17 cellular contexts compared by ENCODE assay signal in the genomic region with DNA sequence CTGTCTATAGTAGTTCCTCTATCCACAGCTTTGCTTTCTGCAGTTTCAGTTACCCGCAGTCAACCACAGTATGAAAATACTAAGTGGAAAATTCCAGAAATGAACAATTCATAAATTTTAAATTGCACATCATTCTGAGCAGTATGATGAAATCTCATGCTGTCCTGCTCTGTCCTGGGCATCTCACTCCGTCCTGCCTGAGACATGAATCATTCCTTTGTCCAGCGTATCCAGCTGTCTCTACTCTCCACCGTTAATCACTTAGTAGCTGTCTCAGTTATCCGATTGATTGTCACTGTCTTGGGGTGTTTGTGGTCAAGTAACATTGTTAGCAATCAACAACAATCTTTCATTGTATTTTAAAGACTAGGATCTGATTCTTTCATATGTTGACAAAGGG. TPM values are rescaled to one million over a fixed set of nuclear protein-coding genes. Genes with fewer than 3 reads are reported as not detected.
DNase-seq lines count a peak whose midpoint lies in the region; ATAC-seq, FAIRE-seq and TF ChIP-seq lines count a peak whose summit lies in the region.
"Had no signal": no experiment of that assay in that cellular context is flagged by ENCODE, and none has a peak within 500 bp of the region (broad histone marks: within the 10 kb centered on the region; RNA-seq: fewer than 3 reads in every experiment).

No MANE protein-coding gene starts in this region.

- no peaks in the 10 kb centered on the region for H3K36me3 Mint-ChIP-seq in activated naive CD4-positive, alpha-beta T cell treated with anti-CD3 and anti-CD28 coated beads, Interleukin-2, amount 10 ng/mL, durations not matched to agents 7 days and 5 days

- H3K4me3 Mint-ChIP-seq in activated naive CD4-positive, alpha-beta T cell treated with anti-CD3 and anti-CD28 coated beads, Interleukin-2, amount 10 ng/mL, durations not matched to agents 7 days and 5 days = no peak overlapping the region

- peak overlapping the region; percentile 62; the same call in 1 of the 2 replicates for H2BK12ac ChIP-seq in H1 (ENCODE audit: low read depth, low read length)

- no peak overlapping the region for H3K27ac Mint-ChIP-seq in activated naive CD4-positive, alpha-beta T cell treated with anti-CD3 and anti-CD28 coated beads, Interleukin-2, amount 10 ng/mL, durations not matched to agents 7 days and 5 days

- TF ChIP-seq RAD21 in H1 (IDR thresholded peaks at IDR 0.05 in 1 of 2, conservative IDR thresholded peaks at IDR 0.05 in 1 of 2; ENCODE audit: low read depth in 2 of 2, low read length in 2 of 2) = no peak

- ATAC-seq in HG03025 (IDR thresholded peaks at IDR 0.05; ENCODE audit: low FRiP score, unreplicated experiment) (no peak), GM21526 (IDR thresholded peaks at IDR 0.05; ENCODE audit: low FRiP score, unreplicated experiment) (no peak)
- ATAC-seq: pancreas had no signal

- no peaks in the 10 kb centered on the region for H3K27me3 ChIP-seq in H1 (replicated peaks in 1 of 4; ENCODE audit: control insufficient read depth in 3 of 4, extremely low read depth in 1 of 4, insufficient read depth in 3 of 4, low read length in 3 of 4)
- H3K27me3 ChIP-seq: hepatocyte, pancreas had no signal

- H3K27ac ChIP-seq in H1 (ENCODE audit: low read depth, low read length) = no peak overlapping the region
- H3K27ac ChIP-seq in mesodermal cell (ENCODE audit: low read depth, low read length, severe bottlenecking) = peak overlapping the region; percentile 73
- H3K27ac ChIP-seq: hepatocyte, pancreas had no signal

- no peaks in the 10 kb centered on the region for H4K20me1 ChIP-seq in H1 (replicated peaks in 1 of 2; ENCODE audit: control insufficient read depth in 1 of 2, insufficient read depth in 2 of 2, low read length in 2 of 2)

- POLR2A ChIA-PET in H1 (lab: Charles Lee; ENCODE audit: partially characterized antibody) = no interaction called here

- H3K4ac ChIP-seq in H1 (replicated peaks; ENCODE audit: insufficient read length, low read depth, low read length) = no peak overlapping the region

- H3K4me1 Mint-ChIP-seq in activated naive CD4-positive, alpha-beta T cell treated with anti-CD3 and anti-CD28 coated beads, Interleukin-2, amount 10 ng/mL, durations not matched to agents 7 days and 5 days = no peaks in the 10 kb centered on the region

- 0 out of 2 replicates have a peak overlapping the region, but pooled peaks have one; percentile 18 for H2AFZ ChIP-seq in H1 (ENCODE audit: low read length)
- H2AFZ ChIP-seq: hepatocyte had no signal

- H2BK120ac ChIP-seq in H1 (replicated peaks; ENCODE audit: low read depth, low read length) = peak overlapping the region; percentile 85

- H3K79me2 ChIP-seq in H1 (ENCODE audit: control insufficient read depth in 1 of 2, insufficient read depth in 2 of 2, low read length in 2 of 2) = no peaks in the 10 kb centered on the region
- H3K79me2 ChIP-seq: hepatocyte had no signal

- no peak overlapping the region for H4K91ac ChIP-seq in H1 (replicated peaks; ENCODE audit: insufficient read length, low read length)

- H3K18ac ChIP-seq in H1 (ENCODE audit: extremely low read depth, low read length) = no peak overlapping the region

- no peak overlapping the region for H2BK15ac ChIP-seq in H1 (ENCODE audit: low read length)

- no peaks in the 10 kb centered on the region for H3K9me3 Mint-ChIP-seq in activated naive CD4-positive, alpha-beta T cell treated with anti-CD3 and anti-CD28 coated beads, Interleukin-2, amount 10 ng/mL, durations not matched to agents 7 days and 5 days

- H3K56ac ChIP-seq in H1 (replicated peaks; ENCODE audit: insufficient read length, low read depth, low read length) = no peak overlapping the region

- H3K79me1 ChIP-seq in H1 (ENCODE audit: low read depth, low read length) = no peaks in the 10 kb centered on the region

- H3K9me3 ChIP-seq in H1 (ENCODE audit: insufficient read depth in 2 of 2, low read depth in 1 of 2, low read length in 1 of 2) (no peaks in the 10 kb centered on the region), mesodermal cell (ENCODE audit: control insufficient read depth, low read length) (no peaks in the 10 kb centered on the region)
- H3K9me3 ChIP-seq: pancreas had no signal

- no peak for FAIRE-seq in H1 (lab: Jason Lieb, UNC)
- FAIRE-seq: pancreas had no signal

- DNase-seq in AG10803 (ENCODE audit: low read depth) (peak; percentile 79), M059J (ENCODE audit: low read depth) (peak; percentile 60), H1 (ENCODE audit: low read depth in 1 of 2, low spot score in 2 of 2) (no peak)
- no peak for DNase-seq in activated naive CD4-positive, alpha-beta T cell (lab: John Stamatoyannopoulos, UW)
- no peak for DNase-seq in activated naive CD4-positive, alpha-beta T cell treated with anti-CD3 and anti-CD28 coated beads, Interleukin-2, amount 10 ng/mL, durations not matched to agents 7 days and 5 days
- DNase-seq: activated CD4-positive, alpha-beta T cell treated with anti-CD3 and anti-CD28 coated beads for 1 hour; activated T-cell treated with anti-CD3 and anti-CD28 coated beads, Interleukin-2, amount 50 U/mL, for 1 hour; AML-193; effector CD4-positive, alpha-beta T cell; KBM-7; NCI-H2081 treated with DMSO at 0.1 percent for 48 hours; pancreas; stimulated activated CD4-positive, alpha-beta T cell treated with anti-CD3 and anti-CD28 coated beads, Interleukin-2, amount 100 ng/mL, for 24 hours had no signal

- 89% methylated on average over 5 of the region's 5 CpGs; no CpG with 5 or more reads in 1 of the 2 experiments for WGBS in H1 (ENCODE audit: extremely low coverage in 1 of 2, insufficient coverage in 1 of 2, insufficient read length in 1 of 2, insufficient replicate concordance in 2 of 2, low coverage in 1 of 2, low lambda C conversion rate in 2 of 2, missing lambda C conversion rate in 1 of 2), 2 experiments
- 65 to 80% methylated on average over 2 of the region's 5 CpGs for WGBS in mesodermal cell (ENCODE audit: insufficient coverage in 2 of 2), 2 experiments

- TF ChIP-seq CTCF in AG10803 (conservative IDR thresholded peaks at IDR 0.05; ENCODE audit: low read length) (no peak), H1 (IDR thresholded peaks at IDR 0.05; ENCODE audit: control extremely low read depth in 1 of 3, insufficient read depth in 1 of 3, low read depth in 1 of 3, low read length in 3 of 3) (no peak)

- H4K8ac ChIP-seq in H1 (ENCODE audit: extremely low read depth, insufficient read depth, low read length) = no peak overlapping the region

- no peaks in the 10 kb centered on the region for H3K27me3 Mint-ChIP-seq in activated naive CD4-positive, alpha-beta T cell treated with anti-CD3 and anti-CD28 coated beads, Interleukin-2, amount 10 ng/mL, durations not matched to agents 7 days and 5 days

- no peak for TF ChIP-seq EP300 in H1 (IDR thresholded peaks at IDR 0.05; ENCODE audit: borderline replicate concordance in 1 of 2, low read depth in 2 of 2, low read length in 2 of 2)

- no peak overlapping the region; a peak in 1 of 4 replicates for H3K4me2 ChIP-seq in H1 (ENCODE audit: insufficient read depth in 1 of 2, low read depth in 2 of 2, low read length in 2 of 2)

- no peak overlapping the region for H3K14ac ChIP-seq in H1 (ENCODE audit: insufficient read length)

- 0 out of 2 replicates have a peak, but pooled peaks cover 2% of the 10 kb centered on the region for H3K23me2 ChIP-seq in H1 (ENCODE audit: low read depth, low read length)

- no peak for TF ChIP-seq POLR2A in H1 (IDR thresholded peaks at IDR 0.05; ENCODE audit: control extremely low read depth in 1 of 2, low read depth in 2 of 2, low read length in 2 of 2)

- H3K4me1 ChIP-seq in H1 (replicated peaks in 1 of 4; ENCODE audit: control insufficient read depth in 3 of 4, insufficient read depth in 4 of 4, low read length in 3 of 4) = peaks cover 6 to 24% (median 16%) of the 10 kb centered on the region in 4 experiments; a peak in 5 of 7 replicates
- H3K4me1 ChIP-seq in mesodermal cell (ENCODE audit: control insufficient read depth, insufficient read depth, low read length, poor library complexity, severe bottlenecking) = peaks cover 41% of the 10 kb centered on the region

- no peak overlapping the region for H3K9ac ChIP-seq in H1 (replicated peaks in 1 of 4; ENCODE audit: extremely low read depth in 1 of 4, low read depth in 3 of 4, low read length in 3 of 4)

- no peak overlapping the region for H2BK5ac ChIP-seq in H1 (ENCODE audit: low read depth, low read length)

- no peaks in the 10 kb centered on the region for H3K36me3 ChIP-seq in H1 (ENCODE audit: control insufficient read depth in 2 of 4, insufficient read depth in 4 of 4, low read length in 3 of 4)
- H3K36me3 ChIP-seq in mesodermal cell (ENCODE audit: control insufficient read depth, insufficient read depth, low read length) = no peaks in the 10 kb centered on the region
- H3K36me3 ChIP-seq: pancreas had no signal

- CTCF ChIA-PET in H1 (lab: Charles Lee; ENCODE audit: partially characterized antibody) = interaction anchor here (1.0 to 9.8 kb wide), 7 partner anchors 16 to 485 kb away, joined by 3 to 50 read pairs (median 7); no protein-coding TSS in a partner anchor
- CTCF ChIA-PET in activated naive CD4-positive, alpha-beta T cell treated with anti-CD3 and anti-CD28 coated beads, Interleukin-2, amount 10 ng/mL, durations not matched to agents 7 days and 5 days (lab: Charles Lee) = no interaction called here

- no peak overlapping the region for H2BK20ac ChIP-seq in H1 (ENCODE audit: low read length)

- no peak overlapping the region for H3K23ac ChIP-seq in H1 (ENCODE audit: insufficient read length)

- H3K4me3 ChIP-seq in AG10803 (ENCODE audit: low read length) (no peak overlapping the region), H1 (ENCODE audit: extremely low read depth in 1 of 4, insufficient read depth in 2 of 4, low read depth in 3 of 4, low read length in 4 of 4) (no peak overlapping the region), mesodermal cell (ENCODE audit: extremely low read depth, insufficient read depth, low read length, poor library complexity, severe bottlenecking) (no peak overlapping the region)
- H3K4me3 ChIP-seq: hepatocyte, pancreas had no signal

- no peak overlapping the region for H4K5ac ChIP-seq in H1 (ENCODE audit: insufficient read length, low read depth, low read length)

- no peak overlapping the region for H2AK5ac ChIP-seq in H1 (ENCODE audit: low read depth, low read length)

TF ChIP-seq in H1, 55 proteins besides CTCF, POLR2A, EP300 and RAD21 (continues in another document):
- TF ChIP-seq TCF12 (IDR thresholded peaks at IDR 0.05; ENCODE audit: low read depth, low read length) = no peak

RNA-seq across cellular contexts. Expression of a gene that starts 50.1 kb away (rescaled TPM):
- total RNA-seq in M059J (2014; rRNA removed; shearing (Covaris generic)) = not detected in 2 replicates
- 40.7 and 47.0 TPM in 2 replicates for total RNA-seq in H1 (2021; fragmentation: NEBNext Ultra II Directional; extraction: Animal tissue kit (Norgen Biotek cat#: 25700))
- 3.9 and 8.4 TPM in 2 replicates for polyA plus RNA-seq in H1 (2011; rRNA removed)
- polyA plus RNA-seq in H1 (2011; cell fraction: cytosol; rRNA removed) = 14.8 TPM
- polyA plus RNA-seq in H1 (2011; cell fraction: nucleus; rRNA removed) = 5.1 TPM
- polyA plus RNA-seq in H1 (2012, experiment 1 of 2) = 13.2 to 27.1 TPM (median 14.0 TPM) in 4 replicates
- polyA plus RNA-seq in H1 (2012, experiment 2 of 2) = 9.3 TPM
- polyA plus RNA-seq in H1 (2013, experiment 1 of 2) = 33.5 TPM
- polyA plus RNA-seq in H1 (2013, experiment 2 of 2) = 30.6 TPM
- 5.0 and 17.0 TPM in 2 replicates for polyA minus RNA-seq in H1 (2011; rRNA and poly(A)+ RNA removed)
- polyA minus RNA-seq in H1 (2011; cell fraction: cytosol; rRNA and poly(A)+ RNA removed) = 15.3 TPM
- polyA minus RNA-seq in H1 (2011; cell fraction: nucleus; rRNA and poly(A)+ RNA removed) = 52.9 TPM
- 33.0 TPM for polyA plus RNA-seq in mesodermal cell (2013, experiment 1 of 2)
- polyA plus RNA-seq in mesodermal cell (2013, experiment 2 of 2) = 43.3 TPM

Comparison
In these comparisons a context has a peak if more than half of its experiments do, and no peak if none do; other contexts are left out.
1. DNase-seq: peak in AG10803 (single experiment) and M059J (single experiment); none in H1 (0 of 2), activated naive CD4-positive, alpha-beta T cell (0 of 4) and activated naive CD4-positive, alpha-beta T cell treated with anti-CD3 and anti-CD28 coated beads, Interleukin-2, amount 10 ng/mL, durations not matched to agents 7 days and 5 days (single experiment).
2. RNA of a gene that starts 50.1 kb away (total RNA-seq): 40.7 to 47.0 TPM in H1; not detected in M059J; every median in the first group is over 10 times any median in the second.